In genomic region chr12:131218291-131219172, GRCh38 we compare ENCODE assay signal across 10 cellular contexts.
DNase-seq lines count a peak whose midpoint lies in the region; ATAC-seq and TF ChIP-seq lines count a peak whose summit lies in the region.
"Had no signal": no experiment of that assay in that cellular context is flagged by ENCODE, and none has a peak within 500 bp of the region (broad histone marks: within the 10 kb centered on the region; RNA-seq: fewer than 3 reads in every experiment).

No MANE protein-coding gene starts in this region.

- TF ChIP-seq CTCF in Calu3 (IDR thresholded peaks at IDR 0.05; ENCODE audit: unreplicated experiment) (no peak), mesothelial cell of epicardium (IDR thresholded peaks at IDR 0.05; ENCODE audit: unreplicated experiment) (no peak)

- H3K4me1 Mint-ChIP-seq in Calu3 (ENCODE audit: low read depth, unreplicated experiment) (peaks cover 20% of the 10 kb centered on the region), mesothelial cell of epicardium (peaks cover 31% of the 10 kb centered on the region)

- DNase-seq in Calu3 (peak; percentile 79), H7 (peak; percentile 84), SK-MEL-5 (ENCODE audit: low read depth, low spot score) (peak; percentile 46), mesothelial cell of epicardium (ENCODE audit: low spot score in 2 of 2, unreplicated experiment in 2 of 2) (peak in 1 of 2 experiments; percentile 52), SHP77 (lab: John Stamatoyannopoulos, UW) (no peak), RKO (ENCODE audit: low spot score) (no peak)
- DNase-seq in effector CD8-positive, alpha-beta T cell (lab: John Stamatoyannopoulos, UW): no peak

- H3K27ac Mint-ChIP-seq in Calu3 (ENCODE audit: unreplicated experiment) (peak overlapping the region; percentile 62), mesothelial cell of epicardium (peak overlapping the region; percentile 89)

- intact Hi-C loops in Calu3 (cut with micrococcal nuclease; ENCODE audit: unreplicated experiment): no loop called here

- BruUV-seq in Calu3 (replicated peaks; lab: Mats Ljungman, UMichigan): no TSS peak

- in situ Hi-C loops in SK-MEL-5 (cut with HindIII; ENCODE audit: low pct_unique_long_range_greater_than_20kb, low sequenced_read_pairs): no loop called here

- no peaks in the 10 kb centered on the region for H3K9me3 Mint-ChIP-seq in Calu3 (ENCODE audit: low read depth, unreplicated experiment)
- H3K9me3 Mint-ChIP-seq in mesothelial cell of epicardium: no peaks in the 10 kb centered on the region

- no peaks in the 10 kb centered on the region for H3K36me3 ChIP-seq in H7 (replicated peaks; ENCODE audit: control insufficient read depth, insufficient read depth, low read length)

- no peaks in the 10 kb centered on the region for H3K27me3 ChIP-seq in H7 (ENCODE audit: control insufficient read depth, insufficient read depth, low read length)

- H3K4me3 Mint-ChIP-seq in Calu3 (ENCODE audit: low read depth, unreplicated experiment): peak overlapping the region; percentile 56
- peak overlapping the region; percentile 33 for H3K4me3 Mint-ChIP-seq in mesothelial cell of epicardium

- ATAC-seq in GM19324 (IDR thresholded peaks at IDR 0.05; ENCODE audit: low FRiP score, unreplicated experiment): no peak
- ATAC-seq: esophagus mucosa, SK-N-SH treated with all-trans-retinoic acid at 6 μM for 48 hours had no signal

- H3K27me3 Mint-ChIP-seq in Calu3 (ENCODE audit: unreplicated experiment) (peaks cover 20% of the 10 kb centered on the region), mesothelial cell of epicardium (ENCODE audit: low read depth) (peaks cover 3% of the 10 kb centered on the region)

- H3K36me3 Mint-ChIP-seq in Calu3 (ENCODE audit: insufficient read depth, unreplicated experiment) (peaks cover 5% of the 10 kb centered on the region), mesothelial cell of epicardium (no peaks in the 10 kb centered on the region)

- CTCF ChIA-PET in Calu3 (lab: Charles Lee): interaction anchor here (0.7 to 1.2 kb wide), 4 partner anchors 11 to 114 kb away, joined by 3 to 7 read pairs (median 4); no protein-coding TSS in a partner anchor

- no peak overlapping the region for H3K4me3 ChIP-seq in H7 (ENCODE audit: insufficient read depth, low read depth, low read length)

Comparison
In these comparisons a context has a peak if more than half of its experiments do, and no peak if none do; other contexts are left out.
1. DNase-seq: peak in Calu3 (single experiment), H7 (single experiment) and SK-MEL-5 (single experiment); none in SHP77 (0 of 2), effector CD8-positive, alpha-beta T cell (single experiment) and RKO (single experiment).